ENCODE assay signal across 28 cellular contexts in genomic region chr11:115552773-115553438, GRCh38. TPM values are rescaled to one million over a fixed set of nuclear protein-coding genes. Genes with fewer than 3 reads are reported as not detected.
"Had no signal": no experiment of that assay in that cellular context is flagged by ENCODE, and none has a peak within 500 bp of the region (broad histone marks: within the 10 kb centered on the region; RNA-seq: fewer than 3 reads in every experiment).

No MANE protein-coding gene starts in this region.

- FAIRE-seq: islet of Langerhans had no signal

- H3K4me3 Mint-ChIP-seq: naive thymus-derived CD8-positive, alpha-beta T cell; nephron; neural crest cell; stimulated activated naive B cell treated with anti-CD40 and anti-IgM and Interleukin-4, amounts not matched to agents 10 μg/mL and 1 μg/mL and 100 μg/mL, for 72 hours had no signal

- H3K27ac Mint-ChIP-seq: nephron; stimulated activated naive B cell treated with anti-CD40 and anti-IgM and Interleukin-4, amounts not matched to agents 10 μg/mL and 1 μg/mL and 100 μg/mL, for 72 hours had no signal

- H3K36me3 Mint-ChIP-seq: naive thymus-derived CD8-positive, alpha-beta T cell; stimulated activated naive B cell treated with anti-CD40 and anti-IgM and Interleukin-4, amounts not matched to agents 10 μg/mL and 1 μg/mL and 100 μg/mL, for 72 hours had no signal

- H3K4me1 ChIP-seq: lower lobe of right lung, pancreas, prostate gland, testis, transverse colon, upper lobe of right lung had no signal

- H3K36me3 ChIP-seq: lower lobe of right lung, pancreas, prostate gland, stomach, thyroid gland, transverse colon, upper lobe of right lung had no signal

- H3K27ac ChIP-seq: lower lobe of right lung, pancreas, prostate gland, skin epidermis, stomach, testis, thyroid gland, transverse colon, upper lobe of right lung had no signal

- H3K27me3 Mint-ChIP-seq: stimulated activated naive B cell treated with anti-CD40 and anti-IgM and Interleukin-4, amounts not matched to agents 10 μg/mL and 1 μg/mL and 100 μg/mL, for 72 hours had no signal

- H3K4me3 ChIP-seq: lower lobe of right lung, pancreas, prostate gland, skin epidermis, stomach, testis, thyroid gland, transverse colon, upper lobe of right lung had no signal

- ATAC-seq: left ventricle myocardium superior; lower lobe of right lung; naive thymus-derived CD8-positive, alpha-beta T cell; pancreas; right cardiac atrium; sciatic nerve; stimulated activated naive B cell treated with anti-CD40 and anti-IgM and Interleukin-4, amounts not matched to agents 10 μg/mL and 1 μg/mL and 100 μg/mL, for 72 hours; stimulated activated naive CD8-positive, alpha-beta T cell treated with anti-CD3 and anti-CD28 coated beads, Interleukin-15, Interleukin-2, amounts not matched to agents 100 U/mL and 50 U/mL, for 24 hours; upper lobe of right lung had no signal

- DNase-seq: hippocampal formation; left ventricle myocardium superior; lower lobe of right lung; mammary epithelial cell; mesenchymal stem cell; naive thymus-derived CD8-positive, alpha-beta T cell; nucleus accumbens; pancreas; posterior cingulate gyrus; retina; right cardiac atrium; stimulated activated CD4-positive, alpha-beta T cell treated with anti-CD3 and anti-CD28 coated beads, Interleukin-12 subunit alpha, Interleukin-12 subunit beta, amount 100 ng/mL, for 4 hours; stimulated activated CD4-positive, alpha-beta T cell treated with anti-CD3 and anti-CD28 coated beads, Interleukin-15, amount 100 ng/mL, for 24 hours; stimulated activated CD4-positive, alpha-beta T cell treated with anti-CD3 and anti-CD28 coated beads, Interleukin-2, amount 100 ng/mL, for 24 hours; stimulated activated CD4-positive, alpha-beta T cell treated with anti-CD3 and anti-CD28 coated beads, Interleukin-4, amount 100 ng/mL, for 1 hour; stimulated activated naive B cell treated with anti-CD40 and anti-IgM and Interleukin-4, amounts not matched to agents 10 μg/mL and 1 μg/mL and 100 μg/mL, for 72 hours; stimulated activated naive CD8-positive, alpha-beta T cell treated with anti-CD3 and anti-CD28 coated beads, Interleukin-15, Interleukin-2, amounts not matched to agents 100 U/mL and 50 U/mL, for 24 hours; stomach; testis; transverse colon; upper lobe of right lung had no signal

- H3K4me1 Mint-ChIP-seq: naive thymus-derived CD8-positive, alpha-beta T cell; stimulated activated naive B cell treated with anti-CD40 and anti-IgM and Interleukin-4, amounts not matched to agents 10 μg/mL and 1 μg/mL and 100 μg/mL, for 72 hours had no signal

- H3K27me3 ChIP-seq: pancreas, stomach, testis, thyroid gland, transverse colon, upper lobe of right lung had no signal

- H3K9me3 Mint-ChIP-seq: nephron, neural crest cell had no signal

- H3K9me3 ChIP-seq: lower lobe of right lung, pancreas, prostate gland, stomach, testis, thyroid gland, transverse colon, upper lobe of right lung had no signal

RNA-seq across cellular contexts. Expression of gene CADM1, which starts 48.7 kb away (rescaled TPM):
- total RNA-seq: naive thymus-derived CD8-positive, alpha-beta T cell had no signal
